Comparison of ENCODE assay signal across 17 cellular contexts in the genomic region with DNA sequence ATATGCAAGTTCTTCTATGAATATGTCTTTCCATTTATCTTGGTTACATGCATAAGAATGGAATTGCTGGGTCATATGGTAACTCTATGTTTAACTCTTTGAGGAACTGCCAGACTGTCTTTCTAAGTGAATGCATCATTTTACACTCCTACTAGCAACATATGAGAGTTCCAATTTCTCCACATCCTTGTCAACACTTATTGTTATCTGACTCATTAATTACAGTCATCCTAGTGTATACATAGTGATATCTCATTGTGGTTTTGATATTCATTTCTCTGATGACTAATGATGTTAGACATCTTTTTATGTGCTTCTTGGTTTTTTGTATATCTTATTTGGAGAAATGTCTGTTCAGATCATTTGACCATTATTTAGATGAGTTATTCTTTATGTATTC.
DNase-seq lines count a peak whose midpoint lies in the region; ATAC-seq, FAIRE-seq and TF ChIP-seq lines count a peak whose summit lies in the region.
"Had no signal": no experiment of that assay in that cellular context is flagged by ENCODE, and none has a peak within 500 bp of the region (broad histone marks: within the 10 kb centered on the region; RNA-seq: fewer than 3 reads in every experiment).

No MANE protein-coding gene starts in this region.

- no peaks in the 10 kb centered on the region for H3K79me1 ChIP-seq in IMR-90 (ENCODE audit: low read depth in 1 of 2, low read length in 2 of 2)

- H3K9me1 ChIP-seq in IMR-90 (ENCODE audit: insufficient read depth, low read length), result peaks cover 3% of the 10 kb centered on the region; the same call in 1 of the 2 replicates

- in situ Hi-C loops in IMR-90 (cut with MboI; ENCODE audit: low sequenced_read_pairs), result loop anchor here (25.0 kb wide), 1 partner anchor 495 kb away; no protein-coding TSS in a partner anchor

- TF ChIP-seq POLR2A in IMR-90 (IDR thresholded peaks at IDR 0.05; ENCODE audit: low read depth, low read length), result no peak

- no peak overlapping the region for H3K9ac ChIP-seq in IMR-90 (ENCODE audit: low read depth, low read length)

- BruUV-seq in IMR-90 (replicated peaks; lab: Mats Ljungman, UMichigan), result no TSS peak

- peak; percentile 62 for ATAC-seq in IMR-90 (ENCODE audit: low read depth)
- ATAC-seq in HG02623 (IDR thresholded peaks at IDR 0.05; ENCODE audit: unreplicated experiment), result no peak
- no peak for ATAC-seq in HG03565 (IDR thresholded peaks at IDR 0.05; ENCODE audit: unreplicated experiment)

- no peak overlapping the region for H3K27ac ChIP-seq in IMR-90 (ENCODE audit: insufficient read depth, low read length)
- H3K27ac ChIP-seq: HL-60, tibial nerve had no signal

- no peak overlapping the region for H3K4me3 ChIP-seq in IMR-90 (ENCODE audit: insufficient read depth, low read depth, low read length)
- no peak overlapping the region for H3K4me3 ChIP-seq in bronchial epithelial cell (ENCODE audit: low read depth, low read length)
- H3K4me3 ChIP-seq: MG63, tibial nerve had no signal

- dilution Hi-C loops in IMR-90 (cut with HindIII; ENCODE audit: low sequenced_read_pairs, unreplicated experiment), result no loop called here

- intact Hi-C loops in IMR-90 (cut with micrococcal nuclease), result no loop called here

- no peak overlapping the region for H4K8ac ChIP-seq in IMR-90 (ENCODE audit: low read depth in 2 of 2, low read length in 2 of 2)

- H3K56ac ChIP-seq in IMR-90 (ENCODE audit: extremely low read depth, insufficient read depth, low read length), result no peak overlapping the region

- CTCF ChIA-PET in IMR-90 (lab: Yijun Ruan, JAX), result no interaction called here

- no peak overlapping the region for H2BK5ac ChIP-seq in IMR-90 (ENCODE audit: low read depth, low read length, poor library complexity, severe bottlenecking)

- DNase-seq in EH (ENCODE audit: low read depth) (peak; percentile 75), IMR-90 (peak; percentile 83), bronchial epithelial cell (ENCODE audit: low read depth) (peak; percentile 95), kidney glomerular epithelial cell (lab: John Stamatoyannopoulos, UW) (peak; percentile 15), MV-4-11 (lab: John Stamatoyannopoulos, UW) (no peak), NCI-H345 treated with DMSO at 0.1 percent for 48 hours (lab: John Stamatoyannopoulos, UW; ENCODE audit: unreplicated experiment) (no peak)
- DNase-seq: activated CD4-positive, CD25-positive, alpha-beta regulatory T cell treated with anti-CD3 and anti-CD28 coated beads, Interleukin-2, amount 50 U/mL, for 72 hours; CD8-positive, alpha-beta memory T cell; MG63; NCI-H1694 treated with DMSO at 0.1 percent for 48 hours; SHP77 treated with DMSO at 0.1 percent for 48 hours; stimulated activated CD4-positive, alpha-beta T cell treated with anti-CD3 and anti-CD28 coated beads, Interleukin-2, amount 100 ng/mL, for 48 hours had no signal

- H3K4ac ChIP-seq in IMR-90 (ENCODE audit: low read depth, low read length), result no peak overlapping the region

- no peak for FAIRE-seq in bronchial epithelial cell (lab: Jason Lieb, UNC)
- FAIRE-seq: GM12891 had no signal

- no peaks in the 10 kb centered on the region for H4K20me1 ChIP-seq in IMR-90 (ENCODE audit: insufficient read depth, low read length)

- TF ChIP-seq RAD21 in IMR-90 (IDR thresholded peaks at IDR 0.05; ENCODE audit: low read length), result no peak

- no peak overlapping the region for H4K91ac ChIP-seq in IMR-90 (ENCODE audit: insufficient read depth, low read depth, low read length)

- no peak overlapping the region for H2BK15ac ChIP-seq in IMR-90 (ENCODE audit: low read depth, low read length)

- H3K4me1 ChIP-seq in IMR-90 (ENCODE audit: control insufficient read depth, insufficient read depth, low read length), result no peaks in the 10 kb centered on the region; the same call in 1 of the 2 replicates
- H3K4me1 ChIP-seq: tibial nerve had no signal

- H3K27me3 ChIP-seq in IMR-90 (ENCODE audit: control insufficient read depth, insufficient read depth, low read length) (no peaks in the 10 kb centered on the region), bronchial epithelial cell (ENCODE audit: control insufficient read depth, insufficient read depth, low read length) (no peaks in the 10 kb centered on the region)
- H3K27me3 ChIP-seq: MG63, tibial nerve had no signal

- H3K9me3 ChIP-seq in IMR-90 (ENCODE audit: control insufficient read depth, insufficient read depth, low read length), result no peaks in the 10 kb centered on the region
- H3K9me3 ChIP-seq: tibial nerve had no signal

- H3K14ac ChIP-seq in IMR-90 (replicated peaks; ENCODE audit: low read depth, low read length), result no peak overlapping the region

- no peak overlapping the region for H3K18ac ChIP-seq in IMR-90 (ENCODE audit: low read depth, low read length)

- no peak overlapping the region for H3K23ac ChIP-seq in IMR-90 (ENCODE audit: low read depth, low read length)

- POLR2A ChIA-PET in IMR-90 (lab: Charles Lee; ENCODE audit: unreplicated experiment), result no interaction called here

- H3K4me2 ChIP-seq in IMR-90 (ENCODE audit: low read depth, low read length), result no peak overlapping the region

- no peak overlapping the region for H2AK9ac ChIP-seq in IMR-90 (replicated peaks; ENCODE audit: low read depth, low read length, poor library complexity)

- H3K36me3 ChIP-seq in IMR-90 (ENCODE audit: control insufficient read depth, insufficient read depth, low read length), result peaks cover 9% of the 10 kb centered on the region
- no peaks in the 10 kb centered on the region for H3K36me3 ChIP-seq in bronchial epithelial cell (ENCODE audit: control insufficient read depth, insufficient read depth, low read length)
- H3K36me3 ChIP-seq: MG63 had no signal

- H2AK5ac ChIP-seq in IMR-90 (ENCODE audit: low read depth, low read length), result no peak overlapping the region

- TF ChIP-seq CTCF in IMR-90 (conservative IDR thresholded peaks at IDR 0.05; ENCODE audit: low read depth, low read length) (no peak), bronchial epithelial cell (IDR thresholded peaks at IDR 0.05; ENCODE audit: insufficient read depth, low read length, severe bottlenecking) (no peak)

- H2AFZ ChIP-seq in IMR-90 (replicated peaks; ENCODE audit: low read length, poor library complexity), result no peak overlapping the region

- H4K5ac ChIP-seq in IMR-90 (ENCODE audit: low read depth, low read length), result no peak overlapping the region

- H2BK120ac ChIP-seq in IMR-90 (ENCODE audit: low read depth, low read length), result no peak overlapping the region

- no peak overlapping the region for H2BK20ac ChIP-seq in IMR-90 (ENCODE audit: low read depth, low read length)

TF ChIP-seq in IMR-90, 13 proteins besides CTCF, POLR2A, EP300 and RAD21:
- no peak for TF ChIP-seq RCOR1 (IDR thresholded peaks at IDR 0.05; ENCODE audit: insufficient replicate concordance, low read length)
- no peak for TF ChIP-seq NFE2L2 (IDR thresholded peaks at IDR 0.05; ENCODE audit: low read depth, low read length)
- TF ChIP-seq ELK1 (IDR thresholded peaks at IDR 0.05; ENCODE audit: borderline replicate concordance, low read depth, low read length), result no peak
- no peak for TF ChIP-seq RFX5 (IDR thresholded peaks at IDR 0.05; ENCODE audit: low read depth, low read length)
- peak; percentile 67 for TF ChIP-seq FOS (IDR thresholded peaks at IDR 0.05; ENCODE audit: low read depth, low read length)
- TF ChIP-seq MAZ (IDR thresholded peaks at IDR 0.05; ENCODE audit: borderline replicate concordance, low read depth, low read length), result no peak
- no peak for TF ChIP-seq SMC3 (IDR thresholded peaks at IDR 0.05; ENCODE audit: low read depth, low read length)
- no peak for TF ChIP-seq MXI1 (IDR thresholded peaks at IDR 0.05; ENCODE audit: borderline replicate concordance, low read depth, low read length)
- TF ChIP-seq BHLHE40 (IDR thresholded peaks at IDR 0.05; ENCODE audit: low read depth, low read length), result no peak

Comparison
In these comparisons a context has a peak if more than half of its experiments do, and no peak if none do; other contexts are left out.
1. DNase-seq: peak in EH (single experiment), IMR-90 (single experiment), bronchial epithelial cell (single experiment) and kidney glomerular epithelial cell (single experiment); none in MV-4-11 (single experiment) and NCI-H345 treated with DMSO at 0.1 percent for 48 hours (single experiment).